In genomic region chr13:46354143-46355087, GRCh38 we compare ENCODE assay signal across 8 cellular contexts. TPM values are rescaled to one million over a fixed set of nuclear protein-coding genes. Genes with fewer than 3 reads are reported as not detected.
DNase-seq lines count a peak whose midpoint lies in the region; ATAC-seq, FAIRE-seq and TF ChIP-seq lines count a peak whose summit lies in the region.
"Had no signal": no experiment of that assay in that cellular context is flagged by ENCODE, and none has a peak within 500 bp of the region (broad histone marks: within the 10 kb centered on the region; RNA-seq: fewer than 3 reads in every experiment).

No MANE protein-coding gene starts in this region.

- H2AFZ ChIP-seq in H9 (ENCODE audit: low read length), result no peak overlapping the region

- no peak overlapping the region for H4K8ac ChIP-seq in H9 (replicated peaks; ENCODE audit: insufficient read length, low read depth, low read length)

- H2BK12ac ChIP-seq in H9 (ENCODE audit: insufficient read length, low read depth, low read length), result no peak overlapping the region

- H3K27me3 Mint-ChIP-seq in activated naive CD8-positive, alpha-beta T cell treated with anti-CD3 and anti-CD28 coated beads for 36 hours, result no peaks in the 10 kb centered on the region
- no peaks in the 10 kb centered on the region for H3K27me3 Mint-ChIP-seq in natural killer cell treated with Interleukin-12 subunit alpha and Interleukin-12 subunit beta and Interleukin-15 and Interleukin-18, amount 100 ng/mL, for 72 hours
- no peaks in the 10 kb centered on the region for H3K27me3 Mint-ChIP-seq in H9 (ENCODE audit: low read depth)

- no peak overlapping the region for H2BK20ac ChIP-seq in H9 (ENCODE audit: low read depth, low read length, poor library complexity, severe bottlenecking)

- TF ChIP-seq CTCF in H9 (conservative IDR thresholded peaks at IDR 0.05), result no peak

- peak; percentile 62 for ATAC-seq in GM18499 (IDR thresholded peaks at IDR 0.05; ENCODE audit: insufficient read depth, unreplicated experiment)
- ATAC-seq in natural killer cell treated with Interleukin-12 subunit alpha and Interleukin-12 subunit beta and Interleukin-15 and Interleukin-18, amount 100 ng/mL, for 72 hours, result peak; percentile 95

- DNase-seq in HS-5 (ENCODE audit: low read depth) (peak; percentile 76), caudate nucleus (lab: John Stamatoyannopoulos, UW) (no peak), H9 (no peak), GM19239 (ENCODE audit: insufficient read length, low spot score) (no peak)
- DNase-seq in activated naive CD8-positive, alpha-beta T cell treated with anti-CD3 and anti-CD28 coated beads for 36 hours, result peak; percentile 36
- DNase-seq in natural killer cell treated with Interleukin-12 subunit alpha and Interleukin-12 subunit beta and Interleukin-15 and Interleukin-18, amount 100 ng/mL, for 72 hours (ENCODE audit: low spot score), result peak; percentile 77
- DNase-seq: right lobe of liver had no signal

- no peak overlapping the region for H2AK5ac ChIP-seq in H9 (ENCODE audit: insufficient read length, low read length)

- peak overlapping the region; percentile 70 for H3K27ac Mint-ChIP-seq in activated naive CD8-positive, alpha-beta T cell treated with anti-CD3 and anti-CD28 coated beads for 36 hours
- H3K27ac Mint-ChIP-seq in natural killer cell treated with Interleukin-12 subunit alpha and Interleukin-12 subunit beta and Interleukin-15 and Interleukin-18, amount 100 ng/mL, for 72 hours, result peak overlapping the region; percentile 95 to 96
- H3K27ac Mint-ChIP-seq in H9, result peak overlapping the region in 1 of 3 experiments; percentile 34; a peak in 1 of 7 replicates

- no peaks in the 10 kb centered on the region for H3K27me3 ChIP-seq in H9 (ENCODE audit: insufficient read depth, low read length)
- H3K27me3 ChIP-seq: right lobe of liver had no signal

- H3K79me2 ChIP-seq in H9 (ENCODE audit: insufficient read depth, low read length), result no peaks in the 10 kb centered on the region

- H3K4me1 ChIP-seq in H9 (ENCODE audit: insufficient read depth, low read length), result no peaks in the 10 kb centered on the region
- H3K4me1 ChIP-seq: right lobe of liver had no signal

- no peak overlapping the region for H3K4me2 ChIP-seq in H9 (ENCODE audit: insufficient read depth, insufficient read length, low read length)

- H3K4ac ChIP-seq in H9 (ENCODE audit: low read depth, low read length), result no peak overlapping the region

- H3K9me3 Mint-ChIP-seq in activated naive CD8-positive, alpha-beta T cell treated with anti-CD3 and anti-CD28 coated beads for 36 hours, result peaks cover 7% of the 10 kb centered on the region
- H3K9me3 Mint-ChIP-seq in natural killer cell treated with Interleukin-12 subunit alpha and Interleukin-12 subunit beta and Interleukin-15 and Interleukin-18, amount 100 ng/mL, for 72 hours, result peaks cover 4% of the 10 kb centered on the region
- peaks cover 0 to 4% of the 10 kb centered on the region in 2 experiments; a peak in 1 of 5 replicates for H3K9me3 Mint-ChIP-seq in H9

- H3K9ac ChIP-seq in H9 (ENCODE audit: extremely low read depth, insufficient read length, low read length), result no peak overlapping the region

- no peak overlapping the region for H3K27ac ChIP-seq in caudate nucleus (ENCODE audit: low read depth, low read length)
- H3K27ac ChIP-seq in H9 (ENCODE audit: insufficient read length, low read depth, low read length), result no peak overlapping the region
- H3K27ac ChIP-seq: right lobe of liver had no signal

- H3K4me3 Mint-ChIP-seq in activated naive CD8-positive, alpha-beta T cell treated with anti-CD3 and anti-CD28 coated beads for 36 hours, result no peak overlapping the region
- peak overlapping the region; percentile 88 for H3K4me3 Mint-ChIP-seq in natural killer cell treated with Interleukin-12 subunit alpha and Interleukin-12 subunit beta and Interleukin-15 and Interleukin-18, amount 100 ng/mL, for 72 hours
- no peak overlapping the region for H3K4me3 Mint-ChIP-seq in H9

- no peak overlapping the region for H3K14ac ChIP-seq in H9 (ENCODE audit: insufficient read depth, low read length)

- peaks cover 16% of the 10 kb centered on the region for H3K4me1 Mint-ChIP-seq in activated naive CD8-positive, alpha-beta T cell treated with anti-CD3 and anti-CD28 coated beads for 36 hours
- peaks cover 34 to 41% of the 10 kb centered on the region in 2 donors for H3K4me1 Mint-ChIP-seq in natural killer cell treated with Interleukin-12 subunit alpha and Interleukin-12 subunit beta and Interleukin-15 and Interleukin-18, amount 100 ng/mL, for 72 hours (ENCODE audit: low read depth in 2 of 2)
- peaks cover 4 to 5% of the 10 kb centered on the region in 2 experiments for H3K4me1 Mint-ChIP-seq in H9

- no peaks in the 10 kb centered on the region for H3K79me1 ChIP-seq in H9 (ENCODE audit: insufficient read depth, low read depth, low read length, poor library complexity, severe bottlenecking)

- no peaks in the 10 kb centered on the region for H4K20me1 ChIP-seq in H9 (ENCODE audit: control insufficient read depth, insufficient read depth, insufficient read length)

- no peak overlapping the region for H3K18ac ChIP-seq in H9 (ENCODE audit: insufficient read length, low read depth, low read length)

- peaks cover 4% of the 10 kb centered on the region for H3K36me3 Mint-ChIP-seq in activated naive CD8-positive, alpha-beta T cell treated with anti-CD3 and anti-CD28 coated beads for 36 hours
- peaks cover 42% of the 10 kb centered on the region for H3K36me3 Mint-ChIP-seq in natural killer cell treated with Interleukin-12 subunit alpha and Interleukin-12 subunit beta and Interleukin-15 and Interleukin-18, amount 100 ng/mL, for 72 hours
- H3K36me3 Mint-ChIP-seq in H9 (ENCODE audit: insufficient read depth in 1 of 3, low read depth in 3 of 3), result peaks cover 0 to 5% (median 0%) of the 10 kb centered on the region in 3 experiments; a peak in 1 of 7 replicates

- H2BK5ac ChIP-seq in H9 (ENCODE audit: insufficient read length, low read length), result no peak overlapping the region

- H3T11ph ChIP-seq in H9 (ENCODE audit: low read length), result no peak overlapping the region

- H2BK120ac ChIP-seq in H9 (ENCODE audit: low read depth, low read length, poor library complexity, severe bottlenecking), result no peak overlapping the region

- H4K91ac ChIP-seq in H9 (ENCODE audit: insufficient read length, low read depth, low read length), result no peak overlapping the region

- no peaks in the 10 kb centered on the region for H3K23me2 ChIP-seq in H9 (ENCODE audit: insufficient read length, low read depth, low read length, poor library complexity, severe bottlenecking)

- no peak for FAIRE-seq in GM19239 (lab: Jason Lieb, UNC)

- no peak overlapping the region for H4K5ac ChIP-seq in H9 (ENCODE audit: insufficient read length, low read depth, low read length)

- no peak overlapping the region for H3K56ac ChIP-seq in H9 (ENCODE audit: insufficient read length, low read depth, low read length)

- H3K23ac ChIP-seq in H9 (ENCODE audit: insufficient read length, low read depth, low read length), result no peak overlapping the region

- WGBS in H9 (ENCODE audit: extremely low coverage, insufficient read length, low lambda C conversion rate), result no CpG with 5 or more reads among the region's 9 CpGs

- H2BK15ac ChIP-seq in H9 (ENCODE audit: low read depth, low read length), result no peak overlapping the region

- H3K9me3 ChIP-seq in H9 (ENCODE audit: control insufficient read depth, low read depth, low read length), result no peaks in the 10 kb centered on the region
- H3K9me3 ChIP-seq: right lobe of liver had no signal

RNA-seq across cellular contexts. Expression of gene RUBCNL, which starts 32.6 kb away (rescaled TPM):
- 1 to 10 TPM; 1.1 to 1.9 TPM for total RNA-seq in activated naive CD8-positive, alpha-beta T cell treated with anti-CD3 and anti-CD28 coated beads for 36 hours
- total RNA-seq in natural killer cell treated with Interleukin-12 subunit alpha and Interleukin-12 subunit beta and Interleukin-15 and Interleukin-18, amount 100 ng/mL, for 72 hours, result 1 to 10 TPM; 2.0 to 3.0 TPM
- total RNA-seq in H9 (2021), result 0.94 and 1.4 TPM in 2 replicates

Comparison
In these comparisons a context has a peak if more than half of its experiments do, and no peak if none do; other contexts are left out.
1. DNase-seq: peak in HS-5 (single experiment), activated naive CD8-positive, alpha-beta T cell treated with anti-CD3 and anti-CD28 coated beads for 36 hours (single experiment) and natural killer cell treated with Interleukin-12 subunit alpha and Interleukin-12 subunit beta and Interleukin-15 and Interleukin-18, amount 100 ng/mL, for 72 hours (single experiment); none in caudate nucleus (0 of 61), H9 (single experiment) and GM19239 (single experiment).